In genomic region chr17:19538095-19539039, GRCh38 we compare ENCODE assay signal across 12 cellular contexts. TPM values are rescaled to one million over a fixed set of nuclear protein-coding genes. Genes with fewer than 3 reads are reported as not detected.
DNase-seq lines count a peak whose midpoint lies in the region; TF ChIP-seq lines count a peak whose summit lies in the region.
"Had no signal": no experiment of that assay in that cellular context is flagged by ENCODE, and none has a peak within 500 bp of the region (broad histone marks: within the 10 kb centered on the region; RNA-seq: fewer than 3 reads in every experiment).

No MANE protein-coding gene starts in this region.

- TF ChIP-seq POLR2A in testis (IDR thresholded peaks at IDR 0.05): no peak

- TF ChIP-seq CTCF in liver (IDR thresholded peaks at IDR 0.05; ENCODE audit: low read depth, low read length, missing input control): no peak
- no peak for TF ChIP-seq CTCF in testis (IDR thresholded peaks at IDR 0.05)

- H3K4me3 ChIP-seq in liver (ENCODE audit: low read depth in 1 of 3, low read length in 3 of 3) (no peak overlapping the region), testis (no peak overlapping the region)
- H3K4me3 ChIP-seq: skin epidermis had no signal

- 55% methylated on average over 14 of the region's 14 CpGs for WGBS in liver
- WGBS in testis, 2 donors: 80 to 85% methylated on average over 14 of the region's 14 CpGs

- H3K27ac ChIP-seq in liver (ENCODE audit: low read depth in 1 of 2, low read length in 2 of 2) (peak overlapping the region; percentile 77 to 91), testis (peak overlapping the region in 1 of 2 donors; percentile 26)
- H3K27ac ChIP-seq: skin epidermis had no signal

- intact Hi-C loops in testis (cut with DNase I; ENCODE audit: low total_unique reads): no loop called here

- TF ChIP-seq RAD21 in liver (IDR thresholded peaks at IDR 0.05): peak; percentile 21 to 32

- H3K9me3 ChIP-seq in liver (ENCODE audit: control insufficient read depth in 4 of 4, low read length in 3 of 4) (no peaks in the 10 kb centered on the region), testis (no peaks in the 10 kb centered on the region)

- DNase-seq in NCI-H2107 treated with DMSO at 0.1 percent for 48 hours (lab: John Stamatoyannopoulos, UW; ENCODE audit: unreplicated experiment): peak; percentile 24
- no peak for DNase-seq in NCI-H2107 (lab: John Stamatoyannopoulos, UW)
- DNase-seq in amniotic epithelial cell (ENCODE audit: low read depth): peak; percentile 50
- DNase-seq in testis: peak; percentile 41
- DNase-seq in activated naive CD4-positive, alpha-beta T cell treated with anti-CD3 and anti-CD28 coated beads, Interleukin-2, amount 50 U/mL, for 16 hours: no peak
- DNase-seq in GF-D8 (lab: John Stamatoyannopoulos, UW): no peak
- DNase-seq in NCI-H187 treated with DMSO at 0.1 percent for 48 hours (lab: John Stamatoyannopoulos, UW): no peak
- DNase-seq: 8988T; activated CD8-positive, alpha-beta T cell treated with anti-CD3 and anti-CD28 coated beads for 36 hours; activated naive CD4-positive, alpha-beta T cell had no signal

- H3K36me3 ChIP-seq in liver (ENCODE audit: control insufficient read depth in 4 of 4, insufficient read depth in 3 of 4, low read depth in 1 of 4, low read length in 3 of 4) (no peaks in the 10 kb centered on the region), testis (ENCODE audit: low read depth, missing control alignments) (no peaks in the 10 kb centered on the region)

- H3K4me1 ChIP-seq in liver (ENCODE audit: control insufficient read depth in 4 of 4, insufficient read depth in 4 of 4, low read length in 3 of 4) (peaks cover 14 to 76% (median 64%) of the 10 kb centered on the region in 4 donors), testis (peaks cover 23% of the 10 kb centered on the region)

- no peak overlapping the region for H3K9ac ChIP-seq in liver (ENCODE audit: low read depth in 1 of 2, low read length in 2 of 2)

- H3K27me3 ChIP-seq in liver (ENCODE audit: control insufficient read depth in 4 of 4, insufficient read depth in 4 of 4, low read length in 3 of 4) (no peaks in the 10 kb centered on the region), testis (no peaks in the 10 kb centered on the region)

TF ChIP-seq in liver, 16 proteins besides CTCF, POLR2A, EP300 and RAD21:
- TF ChIP-seq JUND (IDR thresholded peaks at IDR 0.05) (peak; percentile 32 to 64), GABPA (IDR thresholded peaks at IDR 0.05 in 1 of 2, conservative IDR thresholded peaks at IDR 0.05 in 1 of 2) (peak in 1 of 2 donors; percentile 24), FOXA1 (IDR thresholded peaks at IDR 0.05) (peak; percentile 64), TAF1 (conservative IDR thresholded peaks at IDR 0.05) (no peak), ATF3 (IDR thresholded peaks at IDR 0.05) (no peak), EGR1 (IDR thresholded peaks at IDR 0.05; ENCODE audit: low read depth in 2 of 2) (no peak), SP1 (IDR thresholded peaks at IDR 0.05) (peak; percentile 78), HNF4A (conservative IDR thresholded peaks at IDR 0.05) (peak; percentile 86 to 91), RXRA (IDR thresholded peaks at IDR 0.05) (peak; percentile 86 to 94), HNF4G (IDR thresholded peaks at IDR 0.05) (peak; percentile 71), YY1 (IDR thresholded peaks at IDR 0.05) (peak; percentile 89), NR2F2 (IDR thresholded peaks at IDR 0.05) (no peak), FOXA2 (IDR thresholded peaks at IDR 0.05) (peak; percentile 43)
- TF ChIP-seq, protein P1, sequence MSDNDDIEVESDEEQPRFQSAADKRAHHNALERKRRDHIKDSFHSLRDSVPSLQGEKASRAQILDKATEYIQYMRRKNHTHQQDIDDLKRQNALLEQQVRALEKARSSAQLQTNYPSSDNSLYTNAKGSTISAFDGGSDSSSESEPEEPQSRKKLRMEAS (IDR thresholded peaks at IDR 0.05): peak; percentile 88
- TF ChIP-seq, protein P2, sequence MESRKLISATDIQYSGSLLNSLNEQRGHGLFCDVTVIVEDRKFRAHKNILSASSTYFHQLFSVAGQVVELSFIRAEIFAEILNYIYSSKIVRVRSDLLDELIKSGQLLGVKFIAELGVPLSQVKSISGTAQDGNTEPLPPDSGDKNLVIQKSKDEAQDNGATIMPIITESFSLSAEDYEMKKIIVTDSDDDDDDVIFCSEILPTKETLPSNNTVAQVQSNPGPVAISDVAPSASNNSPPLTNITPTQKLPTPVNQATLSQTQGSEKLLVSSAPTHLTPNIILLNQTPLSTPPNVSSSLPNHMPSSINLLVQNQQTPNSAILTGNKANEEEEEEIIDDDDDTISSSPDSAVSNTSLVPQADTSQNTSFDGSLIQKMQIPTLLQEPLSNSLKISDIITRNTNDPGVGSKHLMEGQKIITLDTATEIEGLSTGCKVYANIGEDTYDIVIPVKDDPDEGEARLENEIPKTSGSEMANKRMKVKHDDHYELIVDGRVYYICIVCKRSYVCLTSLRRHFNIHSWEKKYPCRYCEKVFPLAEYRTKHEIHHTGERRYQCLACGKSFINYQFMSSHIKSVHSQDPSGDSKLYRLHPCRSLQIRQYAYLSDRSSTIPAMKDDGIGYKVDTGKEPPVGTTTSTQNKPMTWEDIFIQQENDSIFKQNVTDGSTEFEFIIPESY (IDR thresholded peaks at IDR 0.05): peak; percentile 79
- TF ChIP-seq, protein P3, sequence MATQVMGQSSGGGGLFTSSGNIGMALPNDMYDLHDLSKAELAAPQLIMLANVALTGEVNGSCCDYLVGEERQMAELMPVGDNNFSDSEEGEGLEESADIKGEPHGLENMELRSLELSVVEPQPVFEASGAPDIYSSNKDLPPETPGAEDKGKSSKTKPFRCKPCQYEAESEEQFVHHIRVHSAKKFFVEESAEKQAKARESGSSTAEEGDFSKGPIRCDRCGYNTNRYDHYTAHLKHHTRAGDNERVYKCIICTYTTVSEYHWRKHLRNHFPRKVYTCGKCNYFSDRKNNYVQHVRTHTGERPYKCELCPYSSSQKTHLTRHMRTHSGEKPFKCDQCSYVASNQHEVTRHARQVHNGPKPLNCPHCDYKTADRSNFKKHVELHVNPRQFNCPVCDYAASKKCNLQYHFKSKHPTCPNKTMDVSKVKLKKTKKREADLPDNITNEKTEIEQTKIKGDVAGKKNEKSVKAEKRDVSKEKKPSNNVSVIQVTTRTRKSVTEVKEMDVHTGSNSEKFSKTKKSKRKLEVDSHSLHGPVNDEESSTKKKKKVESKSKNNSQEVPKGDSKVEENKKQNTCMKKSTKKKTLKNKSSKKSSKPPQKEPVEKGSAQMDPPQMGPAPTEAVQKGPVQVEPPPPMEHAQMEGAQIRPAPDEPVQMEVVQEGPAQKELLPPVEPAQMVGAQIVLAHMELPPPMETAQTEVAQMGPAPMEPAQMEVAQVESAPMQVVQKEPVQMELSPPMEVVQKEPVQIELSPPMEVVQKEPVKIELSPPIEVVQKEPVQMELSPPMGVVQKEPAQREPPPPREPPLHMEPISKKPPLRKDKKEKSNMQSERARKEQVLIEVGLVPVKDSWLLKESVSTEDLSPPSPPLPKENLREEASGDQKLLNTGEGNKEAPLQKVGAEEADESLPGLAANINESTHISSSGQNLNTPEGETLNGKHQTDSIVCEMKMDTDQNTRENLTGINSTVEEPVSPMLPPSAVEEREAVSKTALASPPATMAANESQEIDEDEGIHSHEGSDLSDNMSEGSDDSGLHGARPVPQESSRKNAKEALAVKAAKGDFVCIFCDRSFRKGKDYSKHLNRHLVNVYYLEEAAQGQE (IDR thresholded peaks at IDR 0.05): peak; percentile 74

RNA-seq across cellular contexts. Expression of gene SLC47A1, which starts 4.7 kb away (rescaled TPM):
- total RNA-seq in liver (10 to 100 TPM; 34.9 to 69.2 TPM), testis (10 to 100 TPM; 20.1 to 97.3 TPM)
- polyA plus RNA-seq in liver (10 to 100 TPM; 34.8 to 39.5 TPM), testis (ENCODE audit: insufficient read depth, low read depth, low replicate concordance) (39.8 TPM)

Comparison
In these comparisons a context has a peak if more than half of its experiments do, and no peak if none do; other contexts are left out.
1. DNase-seq: peak in NCI-H2107 treated with DMSO at 0.1 percent for 48 hours (single experiment), amniotic epithelial cell (single experiment) and testis (single experiment); none in NCI-H2107 (single experiment), activated naive CD4-positive, alpha-beta T cell treated with anti-CD3 and anti-CD28 coated beads, Interleukin-2, amount 50 U/mL, for 16 hours (single experiment), GF-D8 (single experiment) and NCI-H187 treated with DMSO at 0.1 percent for 48 hours (single experiment).